In genomic region chr19:16889429-16889882, GRCh38 we compare ENCODE assay signal across 10 cellular contexts. TPM values are rescaled to one million over a fixed set of nuclear protein-coding genes. Genes with fewer than 3 reads are reported as not detected.
DNase-seq lines count a peak whose midpoint lies in the region; ATAC-seq, FAIRE-seq and TF ChIP-seq lines count a peak whose summit lies in the region.
"Had no signal": no experiment of that assay in that cellular context is flagged by ENCODE, and none has a peak within 500 bp of the region (broad histone marks: within the 10 kb centered on the region; RNA-seq: fewer than 3 reads in every experiment).

No MANE protein-coding gene starts in this region.

- no peak overlapping the region for H3K27ac Mint-ChIP-seq in CD8-positive, alpha-beta memory T cell

- no peak for TF ChIP-seq RAD21 in H1 (IDR thresholded peaks at IDR 0.05 in 1 of 2, conservative IDR thresholded peaks at IDR 0.05 in 1 of 2; ENCODE audit: low read depth in 2 of 2, low read length in 2 of 2)

- H3K27ac ChIP-seq in CD8-positive, alpha-beta memory T cell (ENCODE audit: low read depth, low read length): peak overlapping the region; percentile 84
- H3K27ac ChIP-seq in H1 (ENCODE audit: low read depth, low read length): no peak overlapping the region
- no peak overlapping the region for H3K27ac ChIP-seq in osteoblast (ENCODE audit: low read depth, low read length)
- H3K27ac ChIP-seq: neutrophil had no signal

- H3K9me3 Mint-ChIP-seq in CD8-positive, alpha-beta memory T cell: peaks cover 0 to 5% (median 0%) of the 10 kb centered on the region in 5 donors

- no peak overlapping the region; the same call in 1 of the 2 replicates for H4K8ac ChIP-seq in H1 (ENCODE audit: extremely low read depth, insufficient read depth, low read length)

- no peak overlapping the region for H2BK15ac ChIP-seq in H1 (ENCODE audit: low read length)

- H3K14ac ChIP-seq in H1 (ENCODE audit: insufficient read length): no peak overlapping the region

- TF ChIP-seq CTCF in H1 (IDR thresholded peaks at IDR 0.05; ENCODE audit: control extremely low read depth in 1 of 3, insufficient read depth in 1 of 3, low read depth in 1 of 3, low read length in 3 of 3) (peak in 1 of 3 experiments; percentile 6; a peak in 1 of 4 replicates), osteoblast (IDR thresholded peaks at IDR 0.05; ENCODE audit: extremely low read depth, low read depth, low read length) (no peak)

- no peak overlapping the region for H3K23ac ChIP-seq in H1 (ENCODE audit: insufficient read length)

- no peak overlapping the region for H4K5ac ChIP-seq in H1 (ENCODE audit: insufficient read length, low read depth, low read length)

- no peak overlapping the region for H2AK5ac ChIP-seq in H1 (ENCODE audit: low read depth, low read length)

- 93% methylated on average over 19 of the region's 19 CpGs; no CpG with 5 or more reads in 1 of the 2 experiments for WGBS in H1 (ENCODE audit: extremely low coverage in 1 of 2, insufficient coverage in 1 of 2, insufficient read length in 1 of 2, insufficient replicate concordance in 2 of 2, low coverage in 1 of 2, low lambda C conversion rate in 2 of 2, missing lambda C conversion rate in 1 of 2), 2 experiments

- no peak overlapping the region for H2AFZ ChIP-seq in H1 (ENCODE audit: low read length)
- no peak overlapping the region for H2AFZ ChIP-seq in osteoblast (ENCODE audit: low read length)

- no peaks in the 10 kb centered on the region for H3K9me3 ChIP-seq in CD8-positive, alpha-beta memory T cell (ENCODE audit: low read length)
- H3K9me3 ChIP-seq in H1 (ENCODE audit: insufficient read depth in 2 of 2, low read depth in 1 of 2, low read length in 1 of 2): no peaks in the 10 kb centered on the region
- H3K9me3 ChIP-seq in osteoblast (ENCODE audit: low read depth, low read length): no peaks in the 10 kb centered on the region
- H3K9me3 ChIP-seq: neutrophil had no signal

- ATAC-seq in GM21737 (IDR thresholded peaks at IDR 0.05; ENCODE audit: unreplicated experiment) (no peak), HG03439 (IDR thresholded peaks at IDR 0.05; ENCODE audit: unreplicated experiment) (no peak)

- H3K27me3 Mint-ChIP-seq in CD8-positive, alpha-beta memory T cell: peaks cover 3 to 25% of the 10 kb centered on the region in 2 donors

- H3K79me2 ChIP-seq in H1 (ENCODE audit: control insufficient read depth in 1 of 2, insufficient read depth in 2 of 2, low read length in 2 of 2) (no peaks in the 10 kb centered on the region), osteoblast (ENCODE audit: insufficient read depth, low read length) (no peaks in the 10 kb centered on the region)

- no peak for TF ChIP-seq EP300 in H1 (IDR thresholded peaks at IDR 0.05; ENCODE audit: borderline replicate concordance in 1 of 2, low read depth in 2 of 2, low read length in 2 of 2)

- peaks cover 5% of the 10 kb centered on the region for H3K4me1 ChIP-seq in CD8-positive, alpha-beta memory T cell (ENCODE audit: insufficient read depth, low read length)
- no peaks in the 10 kb centered on the region; a peak in 1 of 7 replicates for H3K4me1 ChIP-seq in H1 (replicated peaks in 1 of 4; ENCODE audit: control insufficient read depth in 3 of 4, insufficient read depth in 4 of 4, low read length in 3 of 4)
- peaks cover 8% of the 10 kb centered on the region for H3K4me1 ChIP-seq in osteoblast (ENCODE audit: insufficient read depth, low read length)

- H4K91ac ChIP-seq in H1 (replicated peaks; ENCODE audit: insufficient read length, low read length): no peak overlapping the region

- H4K20me1 ChIP-seq in H1 (replicated peaks in 1 of 2; ENCODE audit: control insufficient read depth in 1 of 2, insufficient read depth in 2 of 2, low read length in 2 of 2) (no peaks in the 10 kb centered on the region), osteoblast (ENCODE audit: insufficient read depth, low read length) (no peaks in the 10 kb centered on the region)

- H3K18ac ChIP-seq in H1 (ENCODE audit: extremely low read depth, low read length): no peak overlapping the region

- no peak overlapping the region for H2BK120ac ChIP-seq in H1 (replicated peaks; ENCODE audit: low read depth, low read length)

- H3K4me3 ChIP-seq in CD8-positive, alpha-beta memory T cell (ENCODE audit: low read length): no peak overlapping the region
- H3K4me3 ChIP-seq in H1 (ENCODE audit: extremely low read depth in 1 of 4, insufficient read depth in 2 of 4, low read depth in 3 of 4, low read length in 4 of 4) (no peak overlapping the region), osteoblast (ENCODE audit: insufficient read depth, low read length) (no peak overlapping the region)

- H3K36me3 ChIP-seq in CD8-positive, alpha-beta memory T cell (ENCODE audit: insufficient read depth, low read length): no peaks in the 10 kb centered on the region
- H3K36me3 ChIP-seq in H1 (ENCODE audit: control insufficient read depth in 2 of 4, insufficient read depth in 4 of 4, low read length in 3 of 4) (no peaks in the 10 kb centered on the region), osteoblast (ENCODE audit: insufficient read depth, low read length) (no peaks in the 10 kb centered on the region)
- H3K36me3 ChIP-seq: neutrophil had no signal

- FAIRE-seq in H1 (lab: Jason Lieb, UNC): no peak

- no peak overlapping the region for H2BK5ac ChIP-seq in H1 (ENCODE audit: low read depth, low read length)

- CTCF ChIA-PET in CD8-positive, alpha-beta memory T cell (lab: Charles Lee): no interaction called here
- CTCF ChIA-PET in H1 (lab: Charles Lee; ENCODE audit: partially characterized antibody): interaction anchor here (0.8 kb wide), 1 partner anchor 120 kb away, joined by 3 read pairs; no protein-coding TSS in a partner anchor

- peaks cover 5 to 7% (median 7%) of the 10 kb centered on the region in 3 donors for H3K4me1 Mint-ChIP-seq in CD8-positive, alpha-beta memory T cell

- no peak overlapping the region for H3K4me3 Mint-ChIP-seq in CD8-positive, alpha-beta memory T cell

- H3K56ac ChIP-seq in H1 (replicated peaks; ENCODE audit: insufficient read length, low read depth, low read length): no peak overlapping the region

- H3K4ac ChIP-seq in H1 (replicated peaks; ENCODE audit: insufficient read length, low read depth, low read length): no peak overlapping the region

- TF ChIP-seq POLR2A in H1 (IDR thresholded peaks at IDR 0.05; ENCODE audit: control extremely low read depth in 1 of 2, low read depth in 2 of 2, low read length in 2 of 2): no peak

- H2BK12ac ChIP-seq in H1 (ENCODE audit: low read depth, low read length): peak overlapping the region; percentile 27; the same call in 1 of the 2 replicates

- H3K4me2 ChIP-seq in H1 (ENCODE audit: insufficient read depth in 1 of 2, low read depth in 2 of 2, low read length in 2 of 2) (no peak overlapping the region), osteoblast (ENCODE audit: insufficient read depth, low read length) (peak overlapping the region; percentile 27)

- no peaks in the 10 kb centered on the region for H3K36me3 Mint-ChIP-seq in CD8-positive, alpha-beta memory T cell

- no peak overlapping the region for H2BK20ac ChIP-seq in H1 (ENCODE audit: low read length)

- no peak overlapping the region for H3K9ac ChIP-seq in H1 (replicated peaks in 1 of 4; ENCODE audit: extremely low read depth in 1 of 4, low read depth in 3 of 4, low read length in 3 of 4)

- no peaks in the 10 kb centered on the region for H3K23me2 ChIP-seq in H1 (ENCODE audit: low read depth, low read length)

- POLR2A ChIA-PET in CD8-positive, alpha-beta memory T cell (lab: Charles Lee): no interaction called here
- POLR2A ChIA-PET in H1 (lab: Charles Lee; ENCODE audit: partially characterized antibody): interaction anchor here (0.6 to 1.1 kb wide), 2 partner anchors 30 to 175 kb away, joined by 3 read pairs; no protein-coding TSS in a partner anchor

- H3K79me1 ChIP-seq in H1 (ENCODE audit: low read depth, low read length): no peaks in the 10 kb centered on the region

- no peak for DNase-seq in CD8-positive, alpha-beta memory T cell
- DNase-seq in NCI-H226 (peak; percentile 49), H1 (ENCODE audit: low read depth in 1 of 2, low spot score in 2 of 2) (no peak), osteoblast (ENCODE audit: insufficient read length, low spot score, missing footprints) (peak; percentile 95), cortex of kidney (lab: John Stamatoyannopoulos, UW) (no peak), NCI-H2107 (lab: John Stamatoyannopoulos, UW) (no peak)
- DNase-seq: amniotic stem cell had no signal

- no peaks in the 10 kb centered on the region for H3K27me3 ChIP-seq in CD8-positive, alpha-beta memory T cell (ENCODE audit: insufficient read depth, low read length, poor library complexity, severe bottlenecking)
- H3K27me3 ChIP-seq in H1 (replicated peaks in 1 of 4; ENCODE audit: control insufficient read depth in 3 of 4, extremely low read depth in 1 of 4, insufficient read depth in 3 of 4, low read length in 3 of 4) (no peaks in the 10 kb centered on the region), osteoblast (ENCODE audit: insufficient read depth, low read length) (no peaks in the 10 kb centered on the region)

TF ChIP-seq in H1, 55 proteins besides CTCF, POLR2A, EP300 and RAD21:
- TF ChIP-seq GABPA (IDR thresholded peaks at IDR 0.05; ENCODE audit: borderline replicate concordance, insufficient read depth, low read length) (no peak), EGR1 (IDR thresholded peaks at IDR 0.05; ENCODE audit: borderline replicate concordance, low read depth, low read length) (no peak), BCL11A (IDR thresholded peaks at IDR 0.05; ENCODE audit: low read depth in 2 of 2, low read length in 2 of 2) (no peak), CTBP2 (IDR thresholded peaks at IDR 0.05; ENCODE audit: borderline replicate concordance, insufficient read depth, insufficient read length, low read length) (no peak), CBX8 (IDR thresholded peaks at IDR 0.05; ENCODE audit: borderline replicate concordance, low read depth, low read length) (no peak), CEBPB (IDR thresholded peaks at IDR 0.05; ENCODE audit: low read depth, low read length) (no peak), MAFK (IDR thresholded peaks at IDR 0.05; ENCODE audit: low read depth, low read length) (no peak), CBX5 (IDR thresholded peaks at IDR 0.05; ENCODE audit: low read depth, low read length) (no peak), TAF7 (optimal IDR thresholded peaks at IDR 0.05; ENCODE audit: borderline replicate concordance, low read depth, low read length) (no peak), NRF1 (IDR thresholded peaks at IDR 0.05; ENCODE audit: low read depth, low read length) (no peak)

RNA-seq across cellular contexts. Expression of gene F2RL3, which starts 0.7 kb away (rescaled TPM):
- total RNA-seq in CD8-positive, alpha-beta memory T cell: not detected
- not detected for polyA plus RNA-seq in CD8-positive, alpha-beta memory T cell
- total RNA-seq in H1 (2021; fragmentation: NEBNext Ultra II Directional; extraction: Animal tissue kit (Norgen Biotek cat#: 25700)): not detected in 2 replicates
- not detected in 2 replicates for polyA plus RNA-seq in H1 (2011; rRNA removed)
- polyA plus RNA-seq in H1 (2011; cell fraction: cytosol; rRNA removed): not detected
- polyA plus RNA-seq in H1 (2011; cell fraction: nucleus; rRNA removed): not detected
- not detected in 4 replicates for polyA plus RNA-seq in H1 (2012, experiment 1 of 2)
- not detected for polyA plus RNA-seq in H1 (2012, experiment 2 of 2)
- polyA plus RNA-seq in H1 (2013, experiment 1 of 2): not detected
- polyA plus RNA-seq in H1 (2013, experiment 2 of 2): not detected
- not detected in 2 replicates for polyA minus RNA-seq in H1 (2011; rRNA and poly(A)+ RNA removed)
- not detected for polyA minus RNA-seq in H1 (2011; cell fraction: cytosol; rRNA and poly(A)+ RNA removed)
- not detected for polyA minus RNA-seq in H1 (2011; cell fraction: nucleus; rRNA and poly(A)+ RNA removed)
- total RNA-seq in osteoblast: under 0.01 TPM in 2 replicates

Comparison
In these comparisons a context has a peak if more than half of its experiments do, and no peak if none do; other contexts are left out.
1. DNase-seq: peak in NCI-H226 (single experiment) and osteoblast (single experiment); none in CD8-positive, alpha-beta memory T cell (0 of 5), H1 (0 of 2), cortex of kidney (single experiment) and NCI-H2107 (single experiment).